Comparison of ENCODE assay signal across 24 cellular contexts in genomic region chr19:6683971-6684370, GRCh38. TPM values are rescaled to one million over a fixed set of nuclear protein-coding genes. Genes with fewer than 3 reads are reported as not detected.
"Had no signal": no experiment of that assay in that cellular context is flagged by ENCODE, and none has a peak within 500 bp of the region (broad histone marks: within the 10 kb centered on the region; RNA-seq: fewer than 3 reads in every experiment).

No MANE protein-coding gene starts in this region.

- H3K4me3 ChIP-seq: ascending aorta, cardiac muscle cell, colonic mucosa, esophagus squamous epithelium, suprapubic skin, tibial artery had no signal

- H3K27me3 Mint-ChIP-seq: activated naive CD8-positive, alpha-beta T cell had no signal

- H3K27ac ChIP-seq: ascending aorta, cardiac muscle cell, colonic mucosa, epithelial cell of prostate, esophagus squamous epithelium, suprapubic skin, tibial artery had no signal

- H3K4me3 Mint-ChIP-seq: activated CD4-positive, alpha-beta T cell treated with anti-CD3 and anti-CD28 coated beads, Interleukin-2, amount 10 ng/mL, durations not matched to agents 7 days and 5 days; activated naive CD8-positive, alpha-beta T cell; brain; nephron; T-helper 2 cell treated with Interferon-gamma antibody and Interleukin-4, amounts not matched to agents 5 μg/mL and 100 μg/mL, for 36 hours had no signal

- H3K27me3 ChIP-seq: ascending aorta, cardiac muscle cell, colonic mucosa, esophagus squamous epithelium, suprapubic skin had no signal

- H3K4me1 ChIP-seq: ascending aorta, colonic mucosa, esophagus squamous epithelium, suprapubic skin, tibial artery had no signal

- H3K27ac Mint-ChIP-seq: activated CD4-positive, alpha-beta T cell treated with anti-CD3 and anti-CD28 coated beads, Interleukin-2, amount 10 ng/mL, durations not matched to agents 7 days and 5 days; activated naive CD8-positive, alpha-beta T cell; brain; nephron; T-helper 2 cell treated with Interferon-gamma antibody and Interleukin-4, amounts not matched to agents 5 μg/mL and 100 μg/mL, for 36 hours had no signal

- DNase-seq: activated CD4-positive, alpha-beta T cell treated with anti-CD3 and anti-CD28 coated beads, Interleukin-2, amount 10 ng/mL, durations not matched to agents 7 days and 5 days; cerebellar nuclear complex; colonic mucosa; effector CD8-positive, alpha-beta T cell; esophagus squamous epithelium; foreskin melanocyte; left ventricle myocardium superior; right cardiac atrium; stimulated activated CD4-positive, alpha-beta T cell treated with anti-CD3 and anti-CD28 coated beads, Interleukin-2, amount 100 ng/mL, for 48 hours; T-helper 1 cell; tibial artery had no signal

- ATAC-seq: left ventricle myocardium superior, right cardiac atrium had no signal

- H3K4me1 Mint-ChIP-seq: brain, nephron had no signal

- H3K9me3 ChIP-seq: ascending aorta, colonic mucosa, esophagus squamous epithelium, suprapubic skin had no signal

- H3K36me3 Mint-ChIP-seq: brain had no signal

- H3K9me3 Mint-ChIP-seq: T-helper 2 cell treated with Interferon-gamma antibody and Interleukin-4, amounts not matched to agents 5 μg/mL and 100 μg/mL, for 36 hours had no signal

- H3K36me3 ChIP-seq: ascending aorta, cardiac muscle cell, colonic mucosa, esophagus squamous epithelium had no signal

- FAIRE-seq: endometrium had no signal

RNA-seq across cellular contexts. Expression of gene TNFSF14, which starts 14.0 kb away (rescaled TPM):
- total RNA-seq: cardiac muscle cell, dermis microvascular lymphatic vessel endothelial cell, glomerular endothelial cell, lung microvascular endothelial cell, osteoblast, suprapubic skin had no signal
- polyA plus RNA-seq: cardiac muscle cell had no signal

RNA-seq across cellular contexts. Expression of gene C3, which starts 36.5 kb away (rescaled TPM):
- total RNA-seq: activated CD4-positive, alpha-beta T cell treated with anti-CD3 and anti-CD28 coated beads, Interleukin-2, amount 10 ng/mL, durations not matched to agents 7 days and 5 days had no signal
